In genomic region chr10:46565591-46566332, GRCh38 we compare ENCODE assay signal across 9 cellular contexts. TPM values are rescaled to one million over a fixed set of nuclear protein-coding genes. Genes with fewer than 3 reads are reported as not detected.
DNase-seq lines count a peak whose midpoint lies in the region; ATAC-seq and TF ChIP-seq lines count a peak whose summit lies in the region.
"Not testable (repeated sequence)": the region's sequence is repeated elsewhere in the genome, so short reads cannot be mapped to it uniquely, and the experiment has no call there.
"Had no signal": no experiment of that assay in that cellular context is flagged by ENCODE, and none has a peak within 500 bp of the region (broad histone marks: within the 10 kb centered on the region; RNA-seq: fewer than 3 reads in every experiment).

No MANE protein-coding gene starts in this region.

- H4K20me1 ChIP-seq in osteoblast (ENCODE audit: insufficient read depth, low read length), result not testable (repeated sequence)

- not testable (repeated sequence) for H3K4me2 ChIP-seq in osteoblast (ENCODE audit: insufficient read depth, low read length)

- not testable (repeated sequence) for H3K27me3 ChIP-seq in osteoblast (ENCODE audit: insufficient read depth, low read length)

- peak; percentile 49 for ATAC-seq in HG02610 (IDR thresholded peaks at IDR 0.05; ENCODE audit: unreplicated experiment)
- peak; percentile 75 to 84 (median 80) for ATAC-seq in T-cell (replicated peaks in 1 of 4)
- peak; percentile 80 for ATAC-seq in activated naive CD8-positive, alpha-beta T cell treated with anti-CD3 and anti-CD28 coated beads, Interleukin-2, amount 50 U/mL, for 24 hours

- H3K36me3 ChIP-seq in osteoblast (ENCODE audit: insufficient read depth, low read length), result not testable (repeated sequence)

- not testable (repeated sequence) for H3K9me3 ChIP-seq in osteoblast (ENCODE audit: low read depth, low read length)

- H3K27ac ChIP-seq in osteoblast (ENCODE audit: low read depth, low read length), result not testable (repeated sequence)

- not testable (repeated sequence) for DNase-seq in GM10266 (ENCODE audit: extremely low spot score); osteoblast (ENCODE audit: insufficient read length, low spot score, missing footprints)
- DNase-seq in NCI-H1092 treated with DMSO at 0.1 percent for 48 hours (lab: John Stamatoyannopoulos, UW) (peak; percentile 51), T-cell (peak in 26 of 34 experiments; percentile 5 to 57 (median 32)), glutamatergic neuron (peak; percentile 69), ureter (ENCODE audit: low spot score) (peak; percentile 71)
- peak; percentile 61 for DNase-seq in activated naive CD8-positive, alpha-beta T cell treated with anti-CD3 and anti-CD28 coated beads, Interleukin-2, amount 50 U/mL, for 24 hours

- H3K27ac Mint-ChIP-seq in T-cell; activated naive CD8-positive, alpha-beta T cell treated with anti-CD3 and anti-CD28 coated beads, Interleukin-2, amount 50 U/mL, for 24 hours; glutamatergic neuron (ENCODE audit: unreplicated experiment): not testable (repeated sequence)

- not testable (repeated sequence) for H3K79me2 ChIP-seq in osteoblast (ENCODE audit: insufficient read depth, low read length)

- CTCF ChIA-PET in T-cell (lab: Charles Lee), result not testable (repeated sequence)

- H3K36me3 Mint-ChIP-seq in T-cell; activated naive CD8-positive, alpha-beta T cell treated with anti-CD3 and anti-CD28 coated beads, Interleukin-2, amount 50 U/mL, for 24 hours (ENCODE audit: low read depth); glutamatergic neuron (ENCODE audit: unreplicated experiment): not testable (repeated sequence)

- POLR2A ChIA-PET in T-cell (lab: Charles Lee), result not testable (repeated sequence)

- not testable (repeated sequence) for H3K4me3 Mint-ChIP-seq in T-cell; activated naive CD8-positive, alpha-beta T cell treated with anti-CD3 and anti-CD28 coated beads, Interleukin-2, amount 50 U/mL, for 24 hours; glutamatergic neuron (ENCODE audit: unreplicated experiment)

- not testable (repeated sequence) for H3K4me1 ChIP-seq in osteoblast (ENCODE audit: insufficient read depth, low read length)

- not testable (repeated sequence) for H3K4me3 ChIP-seq in osteoblast (ENCODE audit: insufficient read depth, low read length)

- H2AFZ ChIP-seq in osteoblast (ENCODE audit: low read length), result not testable (repeated sequence)

- TF ChIP-seq CTCF in GM10266 (IDR thresholded peaks at IDR 0.05; ENCODE audit: control insufficient read depth, insufficient read depth, low read depth, missing control alignments) (peak; percentile 75), glutamatergic neuron (IDR thresholded peaks at IDR 0.05; ENCODE audit: partially characterized antibody, unreplicated experiment) (peak; percentile 40), osteoblast (IDR thresholded peaks at IDR 0.05; ENCODE audit: extremely low read depth, low read depth, low read length) (peak; percentile 51)

- H3K9me3 Mint-ChIP-seq in T-cell; activated naive CD8-positive, alpha-beta T cell treated with anti-CD3 and anti-CD28 coated beads, Interleukin-2, amount 50 U/mL, for 24 hours; glutamatergic neuron (ENCODE audit: unreplicated experiment): not testable (repeated sequence)

- H3K4me1 Mint-ChIP-seq in T-cell; activated naive CD8-positive, alpha-beta T cell treated with anti-CD3 and anti-CD28 coated beads, Interleukin-2, amount 50 U/mL, for 24 hours; glutamatergic neuron (ENCODE audit: low read depth, unreplicated experiment): not testable (repeated sequence)

- not testable (repeated sequence) for H3K27me3 Mint-ChIP-seq in T-cell; activated naive CD8-positive, alpha-beta T cell treated with anti-CD3 and anti-CD28 coated beads, Interleukin-2, amount 50 U/mL, for 24 hours; glutamatergic neuron (ENCODE audit: unreplicated experiment)

RNA-seq across cellular contexts. Expression of gene GPRIN2, which starts 9.3 kb away (rescaled TPM):
- not detected for total RNA-seq in T-cell
- 3.0 TPM for total RNA-seq in glutamatergic neuron (ENCODE audit: unreplicated experiment)
- total RNA-seq in osteoblast, result not detected in 2 replicates
- 9.4 TPM for total RNA-seq in ureter
- total RNA-seq: T-helper 2 cell treated with Interferon-gamma antibody and Interleukin-4, amounts not matched to agents 100 ng/mL and 5 ng/mL, for 36 hours had no signal

RNA-seq across cellular contexts. Expression of gene SYT15, which starts 13.2 kb away (rescaled TPM):
- total RNA-seq in T-cell (1 to 10 TPM in 3 of 5 donors, under 1 TPM in 1, not detected in 1; 0.98 to 1.7 (median 1.4) TPM), glutamatergic neuron (ENCODE audit: unreplicated experiment) (2.5 TPM), osteoblast (under 0.01 TPM in 2 replicates), ureter (10.4 TPM)
